Comparison of ENCODE assay signal across 8 cellular contexts in the genomic region with DNA sequence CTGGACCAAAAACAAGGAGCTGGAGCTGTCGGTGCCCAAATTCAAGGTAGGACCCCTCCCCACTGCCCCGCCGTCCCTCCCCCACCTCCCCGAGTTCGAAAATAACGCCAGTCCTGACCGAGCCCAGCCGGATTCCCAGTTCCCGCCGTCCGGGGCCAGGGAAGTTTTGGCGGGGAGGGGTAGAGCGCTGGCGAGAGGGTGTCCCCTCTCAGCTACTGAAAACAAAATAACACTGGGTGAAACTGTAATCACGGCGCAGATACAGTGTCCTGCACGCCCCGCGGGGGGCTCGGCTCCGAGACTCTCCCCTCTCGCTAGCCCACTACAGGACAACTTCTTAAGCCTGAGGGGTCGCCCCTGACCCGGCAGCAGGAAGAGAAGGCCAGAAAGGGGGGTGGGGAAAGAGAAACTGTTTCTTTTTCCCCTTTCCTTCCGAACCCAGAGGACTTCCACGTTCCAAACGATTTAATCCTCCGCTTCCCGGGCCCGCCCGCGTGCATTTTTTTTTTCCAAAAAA. TPM values are rescaled to one million over a fixed set of nuclear protein-coding genes. Genes with fewer than 3 reads are reported as not detected.
A peak's percentile ranks its signal among the peaks of the same experiment; 100 is the strongest.
DNase-seq lines count a peak whose midpoint lies in the region; ATAC-seq and TF ChIP-seq lines count a peak whose summit lies in the region.

No MANE protein-coding gene starts in this region.

- peak overlapping the region; percentile 95 for H3K4me3 Mint-ChIP-seq in mesothelial cell of epicardium

- H3K36me3 ChIP-seq in GM06990 (ENCODE audit: control insufficient read depth, insufficient read depth, low read length): peaks cover 14% of the 10 kb centered on the region

- H3K4me1 Mint-ChIP-seq in mesothelial cell of epicardium: peaks cover 30% of the 10 kb centered on the region

- H3K36me3 Mint-ChIP-seq in mesothelial cell of epicardium: peaks cover 14% of the 10 kb centered on the region

- DNase-seq in GM06990 (ENCODE audit: extremely low read depth, insufficient read length) (no peak), NCI-H748 treated with DMSO at 0.1 percent for 48 hours (lab: John Stamatoyannopoulos, UW) (peak; percentile 6), mesothelial cell of epicardium (ENCODE audit: low spot score in 2 of 2, unreplicated experiment in 2 of 2) (no peak), NCI-H146 treated with DMSO at 0.1 percent for 48 hours (lab: John Stamatoyannopoulos, UW; ENCODE audit: unreplicated experiment) (no peak), SKM-1 (lab: John Stamatoyannopoulos, UW; ENCODE audit: unreplicated experiment) (no peak), NCI-H1436 (lab: John Stamatoyannopoulos, UW) (no peak)

- H3K27me3 Mint-ChIP-seq in mesothelial cell of epicardium (ENCODE audit: low read depth): no peaks in the 10 kb centered on the region

- ATAC-seq in HG02885 (IDR thresholded peaks at IDR 0.05; ENCODE audit: poor library complexity, unreplicated experiment): no peak

- TF ChIP-seq CTCF in GM06990 (IDR thresholded peaks at IDR 0.05; ENCODE audit: insufficient read depth, low read length, poor library complexity, severe bottlenecking): no peak
- TF ChIP-seq CTCF in mesothelial cell of epicardium (IDR thresholded peaks at IDR 0.05; ENCODE audit: unreplicated experiment): no peak

- peak overlapping the region; percentile 82 for H3K4me3 ChIP-seq in GM06990 (replicated peaks; ENCODE audit: low read depth, low read length)

- peak overlapping the region; percentile 29 for H3K27ac ChIP-seq in cingulate gyrus (ENCODE audit: low read depth, low read length)

- H3K27me3 ChIP-seq in GM06990 (replicated peaks; ENCODE audit: control insufficient read depth, insufficient read depth, low read length): no peaks in the 10 kb centered on the region

- no peaks in the 10 kb centered on the region for H3K9me3 Mint-ChIP-seq in mesothelial cell of epicardium

- H3K27ac Mint-ChIP-seq in mesothelial cell of epicardium: peak overlapping the region; percentile 87

RNA-seq across cellular contexts. Expression of a gene that starts 1.4 kb away (rescaled TPM):
- total RNA-seq in mesothelial cell of epicardium: 26.5 to 27.2 TPM (median 26.8 TPM) in 3 replicates

RNA-seq across cellular contexts. Expression of a gene that starts 11.7 kb away (rescaled TPM):
- total RNA-seq in mesothelial cell of epicardium: 33.0 to 37.8 TPM (median 33.8 TPM) in 3 replicates

RNA-seq across cellular contexts. Expression of a gene that starts 53.4 kb away (rescaled TPM):
- total RNA-seq in mesothelial cell of epicardium: 0.16 TPM in 1 of 3 replicates, not detected in the others
